ENCODE assay signal across 8 cellular contexts in genomic region chr2:150528861-150529801, GRCh38.
A peak's percentile ranks its signal among the peaks of the same experiment; 100 is the strongest.
DNase-seq lines count a peak whose midpoint lies in the region; ATAC-seq lines count a peak whose summit lies in the region.

No MANE protein-coding gene starts in this region.

- H3K4me3 Mint-ChIP-seq in effector memory CD8-positive, alpha-beta T cell = no peak overlapping the region

- ATAC-seq in GM18502 (IDR thresholded peaks at IDR 0.05; ENCODE audit: poor library complexity, unreplicated experiment) (peak; percentile 93), HG02642 (IDR thresholded peaks at IDR 0.05; ENCODE audit: poor library complexity, unreplicated experiment) (peak; percentile 88)
- ATAC-seq in effector memory CD8-positive, alpha-beta T cell (replicated peaks) = no peak

- no peaks in the 10 kb centered on the region for H3K9me3 Mint-ChIP-seq in effector memory CD8-positive, alpha-beta T cell

- H3K27ac Mint-ChIP-seq in effector memory CD8-positive, alpha-beta T cell = no peak overlapping the region

- no peaks in the 10 kb centered on the region for H3K36me3 Mint-ChIP-seq in effector memory CD8-positive, alpha-beta T cell (ENCODE audit: insufficient read depth)

- DNase-seq in NCI-H526 (lab: John Stamatoyannopoulos, UW) = peak; percentile 84 to 88
- DNase-seq in iPS-NIHi11 (ENCODE audit: low spot score) = peak; percentile 6
- DNase-seq in NCI-H446 (lab: John Stamatoyannopoulos, UW) = no peak
- DNase-seq in middle frontal gyrus (ENCODE audit: extremely low spot score, low spot score) = no peak
- no peak for DNase-seq in NCI-H2029 (lab: John Stamatoyannopoulos, UW)
- DNase-seq in effector memory CD8-positive, alpha-beta T cell = no peak

- H3K27me3 Mint-ChIP-seq in effector memory CD8-positive, alpha-beta T cell = no peaks in the 10 kb centered on the region

- H3K4me1 Mint-ChIP-seq in effector memory CD8-positive, alpha-beta T cell (ENCODE audit: low read depth in 2 of 2) = no peaks in the 10 kb centered on the region

Comparison
In these comparisons a context has a peak if more than half of its experiments do, and no peak if none do; other contexts are left out.
1. DNase-seq: peak in NCI-H526 (2 of 2) and iPS-NIHi11 (single experiment); none in NCI-H446 (0 of 2), middle frontal gyrus (single experiment), NCI-H2029 (single experiment) and effector memory CD8-positive, alpha-beta T cell (0 of 3).